16 cellular contexts compared by ENCODE assay signal in genomic region chr19:32168606-32169005, GRCh38.
DNase-seq lines count a peak whose midpoint lies in the region; ATAC-seq and TF ChIP-seq lines count a peak whose summit lies in the region.
"Had no signal": no experiment of that assay in that cellular context is flagged by ENCODE, and none has a peak within 500 bp of the region (broad histone marks: within the 10 kb centered on the region; RNA-seq: fewer than 3 reads in every experiment).

No MANE protein-coding gene starts in this region.

- no peak overlapping the region for H3K4me3 ChIP-seq in right atrium auricular region
- H3K4me3 ChIP-seq in coronary artery: no peak overlapping the region
- no peak overlapping the region for H3K4me3 ChIP-seq in sigmoid colon
- H3K4me3 ChIP-seq: HAP-1 had no signal

- H3K27ac ChIP-seq in right atrium auricular region: no peak overlapping the region
- H3K27ac ChIP-seq in coronary artery: no peak overlapping the region
- no peak overlapping the region for H3K27ac ChIP-seq in sigmoid colon
- H3K27ac ChIP-seq: C4-2B, HL-60 had no signal

- H3K27me3 ChIP-seq in right atrium auricular region (no peaks in the 10 kb centered on the region), sigmoid colon (no peaks in the 10 kb centered on the region)

- intact Hi-C loops in left cardiac atrium (cut with DNase I) (no loop called here), sigmoid colon (cut with DNase I) (no loop called here)

- H3K9me3 ChIP-seq in right atrium auricular region: no peaks in the 10 kb centered on the region
- H3K9me3 ChIP-seq in sigmoid colon: no peaks in the 10 kb centered on the region
- H3K9me3 ChIP-seq: HAP-1 had no signal

- H3K36me3 ChIP-seq in right atrium auricular region (no peaks in the 10 kb centered on the region), sigmoid colon (no peaks in the 10 kb centered on the region)
- H3K36me3 ChIP-seq: HAP-1 had no signal

- no peak for TF ChIP-seq EP300 in sigmoid colon (IDR thresholded peaks at IDR 0.05)

- 71 to 83% methylated on average over 5 of the region's 5 CpGs for WGBS in sigmoid colon, 2 donors

- ATAC-seq in left cardiac atrium: no peak

- H3K4me1 ChIP-seq in right atrium auricular region (no peaks in the 10 kb centered on the region), sigmoid colon (no peaks in the 10 kb centered on the region)
- H3K4me1 ChIP-seq: HAP-1 had no signal

- TF ChIP-seq POLR2A in sigmoid colon (IDR thresholded peaks at IDR 0.05): no peak

- peak; percentile 26 for DNase-seq in right atrium auricular region (ENCODE audit: low spot score)
- DNase-seq in left cardiac atrium: no peak
- DNase-seq in coronary artery (ENCODE audit: low spot score): peak; percentile 5
- DNase-seq in sigmoid colon: peak; percentile 13
- DNase-seq in activated naive CD4-positive, alpha-beta T cell treated with anti-CD3 and anti-CD28 coated beads, Interleukin-2, amount 50 U/mL, for 16 hours: no peak
- no peak for DNase-seq in T-helper 1 cell
- DNase-seq in iPS-NIHi7 (ENCODE audit: extremely low spot score): no peak
- DNase-seq: 8988T; CD4-positive, alpha-beta memory T cell; DMS153; DMS79 treated with DMSO at 0.1 percent for 48 hours; EL; HFFc6 had no signal

- TF ChIP-seq CTCF in right atrium auricular region (IDR thresholded peaks at IDR 0.05): no peak
- no peak for TF ChIP-seq CTCF in coronary artery (IDR thresholded peaks at IDR 0.05)
- no peak for TF ChIP-seq CTCF in sigmoid colon (IDR thresholded peaks at IDR 0.05)

Comparison
In these comparisons a context has a peak if more than half of its experiments do, and no peak if none do; other contexts are left out.
1. DNase-seq: peak in right atrium auricular region (single experiment), coronary artery (single experiment) and sigmoid colon (single experiment); none in left cardiac atrium (single experiment), activated naive CD4-positive, alpha-beta T cell treated with anti-CD3 and anti-CD28 coated beads, Interleukin-2, amount 50 U/mL, for 16 hours (single experiment), T-helper 1 cell (0 of 5) and iPS-NIHi7 (single experiment).